ENCODE assay signal across 35 cellular contexts in the genomic region with DNA sequence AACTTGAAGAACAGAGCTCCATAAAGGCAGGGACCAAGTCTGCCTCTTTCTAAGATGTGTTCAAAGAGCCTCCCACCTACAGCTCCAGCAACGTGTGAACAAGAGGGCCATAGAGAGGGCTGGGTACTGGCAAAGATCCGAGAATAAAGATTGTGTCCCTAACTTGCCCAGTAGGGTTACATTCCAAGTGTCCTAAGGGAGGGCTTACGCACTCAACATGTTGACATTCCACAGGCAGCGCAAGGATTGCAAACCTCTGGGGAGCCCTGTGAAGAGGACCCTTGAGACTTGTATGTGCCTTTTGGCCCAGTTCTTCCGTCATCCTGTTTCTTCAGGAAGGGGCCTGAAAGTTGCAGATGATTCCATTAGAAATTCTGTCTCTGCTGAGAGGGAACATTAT. TPM values are rescaled to one million over a fixed set of nuclear protein-coding genes. Genes with fewer than 3 reads are reported as not detected.
DNase-seq lines count a peak whose midpoint lies in the region; ATAC-seq and TF ChIP-seq lines count a peak whose summit lies in the region.
"Had no signal": no experiment of that assay in that cellular context is flagged by ENCODE, and none has a peak within 500 bp of the region (broad histone marks: within the 10 kb centered on the region; RNA-seq: fewer than 3 reads in every experiment).

No MANE protein-coding gene starts in this region.

- peaks cover 4 to 24% (median 12%) of the 10 kb centered on the region in 5 donors for H3K27me3 Mint-ChIP-seq in naive thymus-derived CD8-positive, alpha-beta T cell

- WGBS in lung, 2 donors, result 62 to 81% methylated on average over 5 of the region's 5 CpGs

- H3K27ac ChIP-seq in lung (ENCODE audit: low read depth in 1 of 2, low read length in 1 of 2) (no peak overlapping the region), upper lobe of right lung (no peak overlapping the region), dorsolateral prefrontal cortex (no peak overlapping the region)
- H3K27ac ChIP-seq: adrenal gland, epithelial cell of prostate, parathyroid adenoma, testis had no signal

- peaks cover 0 to 2% of the 10 kb centered on the region in 2 donors for H3K9me3 ChIP-seq in lung (ENCODE audit: control insufficient read depth in 2 of 2, insufficient read depth in 1 of 2, low read length in 1 of 2)
- no peaks in the 10 kb centered on the region for H3K9me3 ChIP-seq in upper lobe of right lung
- H3K9me3 ChIP-seq: adrenal gland, testis had no signal

- H3K27me3 ChIP-seq in lung (ENCODE audit: control insufficient read depth, insufficient read depth) (no peaks in the 10 kb centered on the region), upper lobe of right lung (no peaks in the 10 kb centered on the region), dorsolateral prefrontal cortex (peaks cover 0 to 2% (median 0%) of the 10 kb centered on the region in 45 donors)
- H3K27me3 ChIP-seq: adrenal gland, testis had no signal

- ATAC-seq in Right ventricle myocardium superior (ENCODE audit: poor library complexity) (peak; percentile 18), lung (ENCODE audit: insufficient read depth, low FRiP score) (peak; percentile 65), upper lobe of right lung (peak; percentile 98), HG02571 (IDR thresholded peaks at IDR 0.05; ENCODE audit: unreplicated experiment) (no peak)
- ATAC-seq in naive thymus-derived CD8-positive, alpha-beta T cell, result no peak
- ATAC-seq: activated CD4-positive, alpha-beta T cell treated with anti-CD3 and anti-CD28 coated beads for 36 hours; activated CD8-positive, alpha-beta T cell treated with anti-CD3 and anti-CD28 coated beads for 36 hours; activated T-helper 17 cell treated with anti-CD3 and anti-CD28 coated beads, Interleukin-2, amount 50 U/mL, for 72 hours; K562; Panc1 had no signal

- no peak overlapping the region for H3K4me3 ChIP-seq in fibroblast of mammary gland (ENCODE audit: control insufficient read depth, low read depth, low read length)
- H3K4me3 ChIP-seq in lung, result no peak overlapping the region
- no peak overlapping the region for H3K4me3 ChIP-seq in upper lobe of right lung
- no peak overlapping the region for H3K4me3 ChIP-seq in dorsolateral prefrontal cortex
- H3K4me3 ChIP-seq: adrenal gland, K562, smooth muscle cell, testis had no signal

- no peak overlapping the region for H3K4me3 Mint-ChIP-seq in naive thymus-derived CD8-positive, alpha-beta T cell
- H3K4me3 Mint-ChIP-seq: activated CD4-positive, alpha-beta T cell treated with anti-CD3 and anti-CD28 coated beads for 36 hours; activated CD8-positive, alpha-beta T cell treated with anti-CD3 and anti-CD28 coated beads for 36 hours; activated naive CD4-positive, alpha-beta T cell treated with anti-CD3 and anti-CD28 coated beads, Interleukin-2, amount 10 ng/mL, durations not matched to agents 7 days and 5 days; activated T-helper 17 cell treated with anti-CD3 and anti-CD28 coated beads, Interleukin-2, amount 50 U/mL, for 72 hours; brain; memory B cell; neural crest cell had no signal

- H3K4me1 ChIP-seq in lung (ENCODE audit: control insufficient read depth in 2 of 2, insufficient read depth in 2 of 2, low read length in 2 of 2) (peaks cover 0 to 7% of the 10 kb centered on the region in 2 donors), upper lobe of right lung (no peaks in the 10 kb centered on the region)
- H3K4me1 ChIP-seq: adrenal gland, parathyroid adenoma, testis had no signal

- TF ChIP-seq CTCF in fibroblast of mammary gland (conservative IDR thresholded peaks at IDR 0.05; ENCODE audit: control insufficient read depth, insufficient read depth, low read depth, low read length), result no peak
- no peak for TF ChIP-seq CTCF in lung (IDR thresholded peaks at IDR 0.05; ENCODE audit: control extremely low read depth, extremely low read depth)
- TF ChIP-seq CTCF in upper lobe of right lung (IDR thresholded peaks at IDR 0.05), result no peak
- TF ChIP-seq CTCF in dorsolateral prefrontal cortex (IDR thresholded peaks at IDR 0.05 in 54 of 56, conservative IDR thresholded peaks at IDR 0.05 in 2 of 56; ENCODE audit: low read depth in 1 of 56, partially characterized antibody in 56 of 56), result no peak

- DNase-seq in Right ventricle myocardium superior (no peak), cardiac septum (ENCODE audit: low spot score) (no peak), fibroblast of mammary gland (ENCODE audit: low read depth) (peak; percentile 8), lung (ENCODE audit: low spot score) (peak; percentile 83), upper lobe of right lung (peak; percentile 66), dorsolateral prefrontal cortex (no peak)
- no peak for DNase-seq in naive thymus-derived CD8-positive, alpha-beta T cell
- DNase-seq: activated CD4-positive, alpha-beta T cell treated with anti-CD3 and anti-CD28 coated beads for 36 hours; activated CD8-positive, alpha-beta T cell treated with anti-CD3 and anti-CD28 coated beads for 36 hours; activated naive CD4-positive, alpha-beta T cell treated with anti-CD3 and anti-CD28 coated beads, Interleukin-2, amount 10 ng/mL, durations not matched to agents 7 days and 5 days; adrenal gland; Calu3; DMS79 treated with DMSO at 0.1 percent for 48 hours; effector memory CD4-positive, alpha-beta T cell; GOT3; head of caudate nucleus; kidney glomerular epithelial cell; NCI-H1092 treated with DMSO at 0.1 percent for 48 hours; NCI-H2029; NCI-H345; NCI-H748 treated with DMSO at 0.1 percent for 48 hours; retina; SHP77 treated with DMSO at 0.1 percent for 48 hours; stimulated activated naive CD8-positive, alpha-beta T cell treated with anti-CD3 and anti-CD28 coated beads, Interleukin-15, Interleukin-2, amounts not matched to agents 100 U/mL and 50 U/mL, for 24 hours; testis had no signal

- intact Hi-C loops in Right ventricle myocardium superior (cut with DNase I), result no loop called here
- intact Hi-C loops in cardiac septum (cut with DNase I), result no loop called here
- intact Hi-C loops in upper lobe of right lung (cut with DNase I), result no loop called here
- intact Hi-C loops in dorsolateral prefrontal cortex (cut with DNase I), result loop anchor here in 1 of 2 donors (10.0 kb wide), 1 partner anchor 58 kb away; no protein-coding TSS in a partner anchor

- H3K9me3 Mint-ChIP-seq in naive thymus-derived CD8-positive, alpha-beta T cell, result peaks cover 0 to 32% (median 14%) of the 10 kb centered on the region in 9 donors

- H3K36me3 ChIP-seq in lung (ENCODE audit: control insufficient read depth in 2 of 2, insufficient read depth in 2 of 2, low read length in 2 of 2) (no peaks in the 10 kb centered on the region), upper lobe of right lung (no peaks in the 10 kb centered on the region)
- H3K36me3 ChIP-seq: adrenal gland had no signal

- H3K4me1 Mint-ChIP-seq in naive thymus-derived CD8-positive, alpha-beta T cell, result no peaks in the 10 kb centered on the region
- H3K4me1 Mint-ChIP-seq: activated naive CD4-positive, alpha-beta T cell treated with anti-CD3 and anti-CD28 coated beads, Interleukin-2, amount 10 ng/mL, durations not matched to agents 7 days and 5 days; activated T-helper 17 cell treated with anti-CD3 and anti-CD28 coated beads, Interleukin-2, amount 50 U/mL, for 72 hours; brain; memory B cell; neural crest cell had no signal

- POLR2A ChIA-PET in naive thymus-derived CD8-positive, alpha-beta T cell (lab: Charles Lee), result no interaction called here

- H3K36me3 Mint-ChIP-seq in naive thymus-derived CD8-positive, alpha-beta T cell, result peaks cover 0 to 7% (median 3%) of the 10 kb centered on the region in 3 donors
- H3K36me3 Mint-ChIP-seq: activated naive CD4-positive, alpha-beta T cell treated with anti-CD3 and anti-CD28 coated beads, Interleukin-2, amount 10 ng/mL, durations not matched to agents 7 days and 5 days; brain; memory B cell had no signal

- no peak overlapping the region for H3K27ac Mint-ChIP-seq in naive thymus-derived CD8-positive, alpha-beta T cell
- H3K27ac Mint-ChIP-seq: activated CD4-positive, alpha-beta T cell treated with anti-CD3 and anti-CD28 coated beads for 36 hours; activated CD8-positive, alpha-beta T cell treated with anti-CD3 and anti-CD28 coated beads for 36 hours; activated naive CD4-positive, alpha-beta T cell treated with anti-CD3 and anti-CD28 coated beads, Interleukin-2, amount 10 ng/mL, durations not matched to agents 7 days and 5 days; activated T-helper 17 cell treated with anti-CD3 and anti-CD28 coated beads, Interleukin-2, amount 50 U/mL, for 72 hours; brain; memory B cell had no signal

RNA-seq across cellular contexts. Expression of a gene that starts 48.2 kb away (rescaled TPM):
- 18.7 TPM for total RNA-seq in Right ventricle myocardium superior
- total RNA-seq in cardiac septum, result 25.1 TPM
- total RNA-seq in lung, result 10 to 100 TPM; 20.9 to 47.9 TPM
- 10 to 100 TPM in 1 of 2 donors, 1 to 10 TPM in 1; 3.7 to 15.7 TPM for polyA plus RNA-seq in lung
- total RNA-seq in upper lobe of right lung, result 34.9 TPM
- total RNA-seq in dorsolateral prefrontal cortex, result 10 to 100 TPM; 11.8 to 91.1 (median 24.5) TPM
- total RNA-seq in naive thymus-derived CD8-positive, alpha-beta T cell, result not detected
- polyA plus RNA-seq in naive thymus-derived CD8-positive, alpha-beta T cell, result not detected
- total RNA-seq: activated CD4-positive, alpha-beta T cell treated with anti-CD3 and anti-CD28 coated beads for 36 hours; activated CD8-positive, alpha-beta T cell treated with anti-CD3 and anti-CD28 coated beads for 36 hours; activated T-helper 17 cell treated with anti-CD3 and anti-CD28 coated beads, Interleukin-2, amount 50 U/mL, for 72 hours; K562 had no signal
- polyA plus RNA-seq: K562 had no signal

Comparison
In these comparisons a context has a peak if more than half of its experiments do, and no peak if none do; other contexts are left out.
1. ATAC-seq: peak in Right ventricle myocardium superior (single experiment), lung (single experiment) and upper lobe of right lung (single experiment); none in naive thymus-derived CD8-positive, alpha-beta T cell (0 of 2) and HG02571 (single experiment).
2. DNase-seq: peak in fibroblast of mammary gland (single experiment), lung (single experiment) and upper lobe of right lung (single experiment); none in Right ventricle myocardium superior (single experiment), cardiac septum (single experiment), dorsolateral prefrontal cortex (0 of 10) and naive thymus-derived CD8-positive, alpha-beta T cell (0 of 10).
3. RNA of a gene that starts 48.2 kb away (total RNA-seq): 20.9 to 47.9 TPM in lung, 34.9 TPM in upper lobe of right lung (single experiment), 25.1 TPM in cardiac septum (single experiment), 11.8 to 91.1 TPM in dorsolateral prefrontal cortex and 18.7 TPM in Right ventricle myocardium superior (single experiment); not detected in naive thymus-derived CD8-positive, alpha-beta T cell; every median in the first group is over 10 times any median in the second.